In the genomic region with DNA sequence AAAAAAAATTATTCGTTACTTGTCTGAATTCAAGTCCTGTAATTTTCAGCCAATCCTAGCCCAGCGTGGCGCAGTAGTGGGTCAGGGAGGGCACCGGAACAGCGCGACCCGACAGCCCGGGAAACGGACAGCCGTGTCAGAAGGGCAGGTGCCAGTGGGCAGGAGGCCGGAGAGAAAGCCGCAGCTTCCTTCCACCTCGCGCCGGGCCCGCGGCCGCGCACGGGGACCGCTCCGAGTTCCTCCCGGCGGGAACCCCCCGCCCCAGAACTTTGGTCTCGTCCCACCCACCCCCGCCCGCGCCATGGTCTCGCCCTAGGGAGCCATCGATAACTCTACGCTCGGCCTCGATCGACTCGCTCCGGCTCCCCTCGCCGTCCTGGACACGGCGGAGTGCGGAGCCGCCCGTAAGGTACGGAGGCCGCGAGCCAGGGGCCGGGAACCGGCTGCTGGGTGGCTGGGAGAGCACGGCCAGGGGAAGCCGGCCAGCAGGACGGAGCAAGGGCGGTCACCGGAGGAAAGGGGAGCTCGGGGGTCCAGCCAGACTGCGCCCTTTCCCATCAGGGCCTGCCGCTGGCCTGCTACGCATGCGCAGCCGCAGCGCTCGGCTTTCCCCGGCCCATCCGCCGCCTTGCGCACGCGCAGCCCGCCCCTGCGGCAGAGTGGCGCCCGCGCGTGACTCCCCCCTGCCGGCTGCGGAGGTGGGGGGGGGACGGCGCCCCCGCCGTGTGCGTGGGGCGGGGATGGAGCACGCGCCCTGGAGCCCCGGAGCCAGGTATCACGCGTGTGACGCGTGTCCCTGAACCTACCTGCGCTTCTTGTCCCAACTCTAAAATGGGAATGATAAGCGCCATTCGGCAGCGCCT, we compare ENCODE assay signal across 8 cellular contexts. TPM values are rescaled to one million over a fixed set of nuclear protein-coding genes. Genes with fewer than 3 reads are reported as not detected.
A peak's percentile ranks its signal among the peaks of the same experiment; 100 is the strongest.
DNase-seq lines count a peak whose midpoint lies in the region; ATAC-seq and TF ChIP-seq lines count a peak whose summit lies in the region.

A gene with protein sequence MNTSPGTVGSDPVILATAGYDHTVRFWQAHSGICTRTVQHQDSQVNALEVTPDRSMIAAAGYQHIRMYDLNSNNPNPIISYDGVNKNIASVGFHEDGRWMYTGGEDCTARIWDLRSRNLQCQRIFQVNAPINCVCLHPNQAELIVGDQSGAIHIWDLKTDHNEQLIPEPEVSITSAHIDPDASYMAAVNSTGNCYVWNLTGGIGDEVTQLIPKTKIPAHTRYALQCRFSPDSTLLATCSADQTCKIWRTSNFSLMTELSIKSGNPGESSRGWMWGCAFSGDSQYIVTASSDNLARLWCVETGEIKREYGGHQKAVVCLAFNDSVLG (plus strand): TSS at position 351 of the 863 bp plus-strand sequence. CDS start 632 bp downstream, outside the sequence.

- peaks cover 7% of the 10 kb centered on the region for H3K79me2 ChIP-seq in smooth muscle cell (ENCODE audit: low read depth)

- H3K4me1 ChIP-seq in smooth muscle cell (ENCODE audit: low read depth): no peaks in the 10 kb centered on the region

- H4K20me1 ChIP-seq in smooth muscle cell (ENCODE audit: low read depth): no peaks in the 10 kb centered on the region

- peak within 1 kb of the TSS; percentile 89 for H2AFZ ChIP-seq in smooth muscle cell (ENCODE audit: low read depth)

- H3K27me3 ChIP-seq in smooth muscle cell (ENCODE audit: low read depth): no peaks in the 10 kb centered on the region

- H3K9me3 ChIP-seq in smooth muscle cell (replicated peaks; ENCODE audit: low read depth): no peaks in the 10 kb centered on the region

- no peaks in the 10 kb centered on the region for H3K36me3 ChIP-seq in smooth muscle cell (ENCODE audit: low read depth)

- peak within 1 kb of the TSS; percentile 85 for H3K4me2 ChIP-seq in smooth muscle cell

- TF ChIP-seq CTCF in VCaP (conservative IDR thresholded peaks at IDR 0.05): no peak
- peak; percentile 24 for TF ChIP-seq CTCF in smooth muscle cell (IDR thresholded peaks at IDR 0.05; ENCODE audit: borderline replicate concordance, insufficient read depth, poor library complexity, severe bottlenecking)

- in situ Hi-C loops in T47D (cut with HindIII; ENCODE audit: low pct_unique_long_range_greater_than_20kb, low sequenced_read_pairs): no loop called here

- peak within 1 kb of the TSS; percentile 93 for H3K4me3 ChIP-seq in smooth muscle cell

- H3K27ac ChIP-seq in VCaP (peak within 1 kb of the TSS; percentile 89), smooth muscle cell (ENCODE audit: low read depth) (peak within 1 kb of the TSS; percentile 70)

- H3K9ac ChIP-seq in smooth muscle cell (ENCODE audit: low read depth): peak within 1 kb of the TSS; percentile 92

- H3F3A ChIP-seq in smooth muscle cell (ENCODE audit: low read depth): no peaks in the 10 kb centered on the region

- ATAC-seq in HG02938 (IDR thresholded peaks at IDR 0.05; ENCODE audit: unreplicated experiment): peak; percentile 66

- under 1% methylated on average over 59 of the region's 93 CpGs for WGBS in smooth muscle cell (ENCODE audit: low lambda C conversion rate)

- DNase-seq in SIG-M5 treated with dmso at 0.1 percent for 504 hours (lab: John Stamatoyannopoulos, UW; ENCODE audit: unreplicated experiment) (peak; percentile 72), SIG-M5 (lab: John Stamatoyannopoulos, UW) (no peak), NCI-H2107 (lab: John Stamatoyannopoulos, UW) (peak; percentile 74), T47D (ENCODE audit: low read depth in 1 of 2, low spot score in 1 of 2) (peak; percentile 92 to 98), iPS-NIHi7 (ENCODE audit: extremely low spot score) (peak; percentile 92), smooth muscle cell (lab: John Stamatoyannopoulos, UW; ENCODE audit: unreplicated experiment) (peak; percentile 94)

RNA-seq across cellular contexts. Expression of the gene that starts here (rescaled TPM):
- 37.2 and 38.1 TPM in 2 replicates for total RNA-seq in smooth muscle cell
- polyA plus RNA-seq in smooth muscle cell: 61.8 and 67.0 TPM in 2 replicates
